Comparison of ENCODE assay signal across 17 cellular contexts in genomic region chr15:80419546-80419945, GRCh38. TPM values are rescaled to one million over a fixed set of nuclear protein-coding genes. Genes with fewer than 3 reads are reported as not detected.
A peak's percentile ranks its signal among the peaks of the same experiment; 100 is the strongest.
DNase-seq lines count a peak whose midpoint lies in the region; TF ChIP-seq lines count a peak whose summit lies in the region.
"Had no signal": no experiment of that assay in that cellular context is flagged by ENCODE, and none has a peak within 500 bp of the region (broad histone marks: within the 10 kb centered on the region; RNA-seq: fewer than 3 reads in every experiment).

No MANE protein-coding gene starts in this region.

- no peaks in the 10 kb centered on the region for H3K36me3 Mint-ChIP-seq in activated naive CD8-positive, alpha-beta T cell treated with anti-CD3 and anti-CD28 coated beads for 36 hours
- H3K36me3 Mint-ChIP-seq: naive B cell had no signal

- H3K9me3 Mint-ChIP-seq in activated naive CD8-positive, alpha-beta T cell treated with anti-CD3 and anti-CD28 coated beads for 36 hours, result no peaks in the 10 kb centered on the region
- H3K9me3 Mint-ChIP-seq: activated CD4-positive, alpha-beta T cell treated with anti-CD3 and anti-CD28 coated beads, Interleukin-2, amount 10 ng/mL, durations not matched to agents 24 days and 14 days had no signal

- no peak overlapping the region for H3K4me3 Mint-ChIP-seq in activated naive CD8-positive, alpha-beta T cell treated with anti-CD3 and anti-CD28 coated beads for 36 hours
- H3K4me3 Mint-ChIP-seq: activated CD4-positive, alpha-beta T cell treated with anti-CD3 and anti-CD28 coated beads, Interleukin-2, amount 10 ng/mL, durations not matched to agents 24 days and 14 days; naive B cell had no signal

- TF ChIP-seq POLR2A in tibial nerve (IDR thresholded peaks at IDR 0.05), result no peak

- peak; percentile 27 for DNase-seq in H4 (ENCODE audit: low spot score)
- DNase-seq in amniotic epithelial cell (ENCODE audit: low read depth), result peak; percentile 16
- DNase-seq in lung microvascular endothelial cell (ENCODE audit: low read depth in 2 of 2), result peak; percentile 17 to 36
- no peak for DNase-seq in activated naive CD8-positive, alpha-beta T cell treated with anti-CD3 and anti-CD28 coated beads for 36 hours
- DNase-seq in RWPE1 (ENCODE audit: low spot score), result no peak
- no peak for DNase-seq in tibial nerve (ENCODE audit: low spot score in 2 of 2)
- DNase-seq in effector memory CD4-positive, alpha-beta T cell, result no peak
- DNase-seq: activated effector memory CD4-positive, alpha-beta T cell treated with anti-CD3 and anti-CD28 coated beads, Interleukin-2, amount 50 U/mL, for 16 hours; cerebellar nuclear complex; naive B cell; NCI-H1436 treated with DMSO at 0.1 percent for 48 hours; occipital lobe; right cardiac atrium had no signal

- POLR2A ChIA-PET in RWPE1 (lab: Yijun Ruan, JAX; ENCODE audit: low non-redundant PET), result no interaction called here

- peaks cover 40% of the 10 kb centered on the region for H3K27me3 Mint-ChIP-seq in activated naive CD8-positive, alpha-beta T cell treated with anti-CD3 and anti-CD28 coated beads for 36 hours

- no peak overlapping the region for H3K27ac ChIP-seq in RWPE1
- no peak overlapping the region for H3K27ac ChIP-seq in tibial nerve
- no peak overlapping the region for H3K27ac ChIP-seq in effector memory CD4-positive, alpha-beta T cell (ENCODE audit: insufficient read depth, low read length, poor library complexity, severe bottlenecking)

- no peak overlapping the region for H3K27ac Mint-ChIP-seq in activated naive CD8-positive, alpha-beta T cell treated with anti-CD3 and anti-CD28 coated beads for 36 hours
- H3K27ac Mint-ChIP-seq: activated CD4-positive, alpha-beta T cell treated with anti-CD3 and anti-CD28 coated beads, Interleukin-2, amount 10 ng/mL, durations not matched to agents 24 days and 14 days; naive B cell had no signal

- H3K4me1 ChIP-seq in endocrine pancreas (ENCODE audit: control insufficient read depth, insufficient read depth, low read length) (peaks cover 4% of the 10 kb centered on the region), tibial nerve (no peaks in the 10 kb centered on the region)
- H3K4me1 ChIP-seq in effector memory CD4-positive, alpha-beta T cell (ENCODE audit: control insufficient read depth, insufficient read depth, low read length, poor library complexity, severe bottlenecking), result no peaks in the 10 kb centered on the region

- TF ChIP-seq EP300 in tibial nerve (IDR thresholded peaks at IDR 0.05), result no peak

- CTCF ChIA-PET in RWPE1 (lab: Yijun Ruan, JAX), result interaction anchor here (0.7 to 1.3 kb wide), 2 partner anchors 10 to 75 kb away, joined by 4 to 8 read pairs; no protein-coding TSS in a partner anchor

- H3K9me3 ChIP-seq in endocrine pancreas (ENCODE audit: control insufficient read depth, low read length), result no peaks in the 10 kb centered on the region
- H3K9me3 ChIP-seq in tibial nerve, result no peaks in the 10 kb centered on the region
- H3K9me3 ChIP-seq in effector memory CD4-positive, alpha-beta T cell (ENCODE audit: control insufficient read depth, low read length), result no peaks in the 10 kb centered on the region

- no peak overlapping the region for H3K4me3 ChIP-seq in endocrine pancreas (ENCODE audit: control insufficient read depth, insufficient read depth, low read length)
- no peak overlapping the region for H3K4me3 ChIP-seq in tibial nerve
- no peak overlapping the region for H3K4me3 ChIP-seq in effector memory CD4-positive, alpha-beta T cell (ENCODE audit: insufficient read depth, low read depth, low read length, poor library complexity, severe bottlenecking)
- H3K4me3 ChIP-seq: lung had no signal

- H3K36me3 ChIP-seq in endocrine pancreas (ENCODE audit: control insufficient read depth, insufficient read depth, low read length) (no peaks in the 10 kb centered on the region), tibial nerve (no peaks in the 10 kb centered on the region)
- H3K36me3 ChIP-seq in effector memory CD4-positive, alpha-beta T cell (ENCODE audit: control insufficient read depth, insufficient read depth, low read length), result no peaks in the 10 kb centered on the region

- peak overlapping the region; percentile 2 for H3K9ac ChIP-seq in endocrine pancreas (ENCODE audit: control insufficient read depth, insufficient read depth, low read length)

- no peak for TF ChIP-seq CTCF in RWPE1 (conservative IDR thresholded peaks at IDR 0.05; ENCODE audit: low read depth)
- no peak for TF ChIP-seq CTCF in tibial nerve (IDR thresholded peaks at IDR 0.05)

- H3K27me3 ChIP-seq in endocrine pancreas (ENCODE audit: control insufficient read depth, insufficient read depth, low read length) (no peaks in the 10 kb centered on the region), tibial nerve (no peaks in the 10 kb centered on the region)
- no peaks in the 10 kb centered on the region for H3K27me3 ChIP-seq in effector memory CD4-positive, alpha-beta T cell (replicated peaks; ENCODE audit: control insufficient read depth, insufficient read depth, low read length, poor library complexity, severe bottlenecking)

- H3K4me1 Mint-ChIP-seq in activated naive CD8-positive, alpha-beta T cell treated with anti-CD3 and anti-CD28 coated beads for 36 hours, result no peaks in the 10 kb centered on the region
- H3K4me1 Mint-ChIP-seq: activated CD4-positive, alpha-beta T cell treated with anti-CD3 and anti-CD28 coated beads, Interleukin-2, amount 10 ng/mL, durations not matched to agents 24 days and 14 days; naive B cell had no signal

- WGBS in tibial nerve, 2 donors, result 50 to 53% methylated on average over 5 of the region's 5 CpGs

RNA-seq across cellular contexts. Expression of gene ARNT2, which starts 15.4 kb away (rescaled TPM):
- total RNA-seq in H4 (2014; rRNA removed; shearing (Covaris generic)), result 3.3 and 5.3 TPM in 2 replicates
- under 0.01 and 0.22 TPM in 2 replicates for total RNA-seq in lung microvascular endothelial cell
- not detected for total RNA-seq in activated naive CD8-positive, alpha-beta T cell treated with anti-CD3 and anti-CD28 coated beads for 36 hours
- 1 to 10 TPM; 5.1 to 8.8 (median 6.8) TPM for total RNA-seq in tibial nerve
- total RNA-seq: activated CD4-positive, alpha-beta T cell treated with anti-CD3 and anti-CD28 coated beads, Interleukin-2, amount 10 ng/mL, durations not matched to agents 24 days and 14 days; T-helper 1 cell treated with Interleukin-12 subunit alpha and Interleukin-12 subunit beta and Interleukin-4 antibody, amounts not matched to agents 30 ng/mL and 1 ng/mL, for 36 hours had no signal

Comparison
In these comparisons a context has a peak if more than half of its experiments do, and no peak if none do; other contexts are left out.
1. DNase-seq: peak in H4 (single experiment), amniotic epithelial cell (single experiment) and lung microvascular endothelial cell (2 of 2); none in activated naive CD8-positive, alpha-beta T cell treated with anti-CD3 and anti-CD28 coated beads for 36 hours (single experiment), RWPE1 (single experiment), tibial nerve (0 of 2) and effector memory CD4-positive, alpha-beta T cell (0 of 3).